Comparison of ENCODE assay signal across 8 cellular contexts in genomic region chr12:47773062-47773857, GRCh38. TPM values are rescaled to one million over a fixed set of nuclear protein-coding genes. Genes with fewer than 3 reads are reported as not detected.
A peak's percentile ranks its signal among the peaks of the same experiment; 100 is the strongest.
DNase-seq lines count a peak whose midpoint lies in the region; ATAC-seq, FAIRE-seq and TF ChIP-seq lines count a peak whose summit lies in the region.

Gene SLC48A1 (plus strand): TSS chr12:47773238. CDS start chr12:47773305, 67 bp downstream.

- H2AFZ ChIP-seq in GM12878 (ENCODE audit: control insufficient read depth, low read depth, low read length): peak within 1 kb of the TSS; percentile 85

- no peak for TF ChIP-seq EP300 in GM12878 (IDR thresholded peaks at IDR 0.05; ENCODE audit: borderline replicate concordance in 1 of 2, control insufficient read depth in 1 of 2, low read depth in 2 of 2, low read length in 2 of 2)

- no TSS peak for BruUV-seq in GM12878 (replicated peaks; lab: Mats Ljungman, UMichigan)

- H3K9ac ChIP-seq in GM12878 (ENCODE audit: control insufficient read depth, insufficient read depth, low read length): peak within 1 kb of the TSS; percentile 52; the same call in 1 of the 2 replicates

- no peak for TF ChIP-seq RAD21 in GM12878 (IDR thresholded peaks at IDR 0.05; ENCODE audit: insufficient read depth, low read depth, low read length)

- H3K36me3 ChIP-seq in GM12878 (ENCODE audit: control insufficient read depth in 2 of 2, insufficient read depth in 2 of 2, low read length in 1 of 2): no peaks in the 10 kb centered on the region

- intact Hi-C loops in GM12878 (cut with micrococcal nuclease; ENCODE audit: unreplicated experiment): loop anchor here (10.0 kb wide), 1 partner anchor 738 kb away; no protein-coding TSS in a partner anchor

- DNase-seq in GM10266 (ENCODE audit: extremely low spot score) (peak; percentile 94), T-helper 9 cell (peak; percentile 68), GM12878 (ENCODE audit: low read depth, low spot score) (no peak), skeletal muscle cell (ENCODE audit: low read depth) (no peak), NCI-H1048 (lab: John Stamatoyannopoulos, UW) (no peak)

- peak; percentile 62 for TF ChIP-seq POLR2A in GM12878 (IDR thresholded peaks at IDR 0.05; ENCODE audit: low read depth, low read length)

- H3K27ac ChIP-seq in GM12878 (ENCODE audit: control insufficient read depth, insufficient read depth): no peak within 1 kb of the TSS

- POLR2A ChIA-PET in GM12878 (lab: Charles Lee): interaction anchor here (0.9 kb wide), 1 partner anchor 32 kb away, joined by 3 read pairs; no protein-coding TSS in a partner anchor

- H3K4me1 ChIP-seq in GM12878 (ENCODE audit: control insufficient read depth, insufficient read depth, low read length): peaks cover 17% of the 10 kb centered on the region; the same call in 1 of the 2 replicates

- H3K4me3 ChIP-seq in GM12878: peak within 1 kb of the TSS; percentile 80
- peak within 1 kb of the TSS; percentile 60 for H3K4me3 ChIP-seq in iPS-11a (ENCODE audit: low read depth, low read length)
- H3K4me3 ChIP-seq in skeletal muscle cell (ENCODE audit: low read depth, low read length): peak within 1 kb of the TSS; percentile 56

- H3K79me2 ChIP-seq in GM12878 (ENCODE audit: control insufficient read depth, insufficient read depth, low read length): no peaks in the 10 kb centered on the region

- CTCF ChIA-PET in GM12878 (lab: Yijun Ruan, JAX): interaction anchor here (0.6 to 19.3 kb wide), 10 partner anchors 10 to 122 kb away, joined by 3 to 814 read pairs (median 6); partner anchors contain the start of gene RAPGEF3

- no peaks in the 10 kb centered on the region for H4K20me1 ChIP-seq in GM12878 (ENCODE audit: control insufficient read depth, insufficient read depth)

- H3K9me3 ChIP-seq in GM12878 (replicated peaks; ENCODE audit: control insufficient read depth, insufficient read depth, low read length): no peaks in the 10 kb centered on the region

- SMC1A ChIA-PET in GM12878 (lab: Charles Lee; ENCODE audit: uncharacterized antibody, unreplicated experiment): interaction anchor here (1.0 to 11.3 kb wide), 3 partner anchors 15 to 64 kb away, joined by 3 to 139 read pairs (median 7); partner anchors contain the start of gene RAPGEF3

- TF ChIP-seq CTCF in GM10266 (IDR thresholded peaks at IDR 0.05; ENCODE audit: control insufficient read depth, insufficient read depth, low read depth, missing control alignments): peak; percentile 53
- TF ChIP-seq CTCF in LNCAP (IDR thresholded peaks at IDR 0.05): peak; percentile 54
- TF ChIP-seq CTCF in GM12878 (IDR thresholded peaks at IDR 0.05 in 2 of 3, conservative IDR thresholded peaks at IDR 0.05 in 1 of 3; ENCODE audit: control insufficient read depth in 2 of 3, extremely low read depth in 1 of 3, insufficient read depth in 1 of 3, low read depth in 3 of 3, low read length in 3 of 3): peak; percentile 16 to 47 (median 24); a peak in 4 of 6 replicates

- no peak for FAIRE-seq in GM12878 (lab: Jason Lieb, UNC)

- H3K4me2 ChIP-seq in GM12878 (ENCODE audit: control insufficient read depth, insufficient read depth): peak within 1 kb of the TSS; percentile 77

- RAD21 ChIA-PET in GM12878 (lab: Charles Lee; ENCODE audit: unreplicated experiment): interaction anchor here (0.9 to 8.9 kb wide), 6 partner anchors 17 to 65 kb away, joined by 3 to 83 read pairs (median 7); partner anchors contain the start of gene RAPGEF3

- ATAC-seq in GM21825 (IDR thresholded peaks at IDR 0.05; ENCODE audit: unreplicated experiment) (peak; percentile 83), GM12878 (peak; percentile 93)

- H3K27me3 ChIP-seq in GM12878 (replicated peaks in 1 of 2; ENCODE audit: control insufficient read depth in 2 of 2, insufficient read depth in 2 of 2, low read length in 1 of 2): no peaks in the 10 kb centered on the region

- in situ Hi-C loops in GM12878 (cut with MboI): no loop called here

- 1% methylated on average over 63 of the region's 106 CpGs for WGBS in GM12878 (ENCODE audit: insufficient coverage, insufficient replicate concordance, low lambda C conversion rate, missing lambda C conversion rate)

TF ChIP-seq in GM12878, 131 proteins besides CTCF, POLR2A, EP300 and RAD21 (continues in another document):
- no peak for TF ChIP-seq NFXL1 (IDR thresholded peaks at IDR 0.05; ENCODE audit: borderline replicate concordance)
- TF ChIP-seq TBL1XR1 (IDR thresholded peaks at IDR 0.05; ENCODE audit: low read depth, low read length): no peak
- TF ChIP-seq NKRF (conservative IDR thresholded peaks at IDR 0.05): peak; percentile 66
- no peak for TF ChIP-seq NFIC (IDR thresholded peaks at IDR 0.05; ENCODE audit: low read depth, low read length)
- TF ChIP-seq E2F8 (IDR thresholded peaks at IDR 0.05; ENCODE audit: low read depth, partially characterized antibody): no peak
- TF ChIP-seq PAX8 (IDR thresholded peaks at IDR 0.05): no peak
- no peak for TF ChIP-seq NRF1 (conservative IDR thresholded peaks at IDR 0.05; ENCODE audit: low read depth, low read length)
- TF ChIP-seq TARDBP (IDR thresholded peaks at IDR 0.05; ENCODE audit: borderline replicate concordance): no peak
- TF ChIP-seq SIN3A (IDR thresholded peaks at IDR 0.05; ENCODE audit: low read depth, low read length): no peak

RNA-seq across cellular contexts. Expression of gene SLC48A1, which starts in this region (rescaled TPM):
- 2.5 and 3.7 TPM in 2 replicates for total RNA-seq in GM12878 (2013; cell fraction: nucleolus; rRNA removed)
- 1.7 and 2.4 TPM in 2 replicates for total RNA-seq in GM12878 (2014; rRNA removed)
- total RNA-seq in GM12878 (2014; rRNA removed; fragmentation: Illumina TruSeq; extraction: Trizol): 1.1 and 1.2 TPM in 2 replicates
- total RNA-seq in GM12878 (2021): 2.4 and 3.8 TPM in 2 replicates
- 0.84 TPM for polyA plus RNA-seq in GM12878 (2011; ENCODE audit: low read depth)
- 0.55 and 1.2 TPM in 2 replicates for polyA plus RNA-seq in GM12878 (2011; rRNA removed)
- 1.6 and 2.1 TPM in 2 replicates for polyA plus RNA-seq in GM12878 (2011; cell fraction: cytosol; rRNA removed)
- polyA plus RNA-seq in GM12878 (2011; cell fraction: nucleus; rRNA removed): 2.4 and 2.7 TPM in 2 replicates
- polyA plus RNA-seq in GM12878 (2012): 1.8 and 2.1 TPM in 2 replicates
- 1.6 TPM in 2 replicates for polyA plus RNA-seq in GM12878 (2014; fragmentation: Illumina TruSeq; extraction: Trizol)
- polyA plus RNA-seq in GM12878 (2014; fragmentation: Nextera tagmentation; extraction: Ambion mirVana): 1 to 10 TPM; 1.1 to 2.2 TPM
- polyA plus RNA-seq in GM12878 (2014; rRNA removed): 1.1 and 1.9 TPM in 2 replicates
- 1 to 10 TPM; 4.0 to 4.9 TPM for polyA plus RNA-seq in GM12878 (2016; fragmentation: Nextera tagmentation; extraction: Ambion mirVana)
- 1.2 and 1.8 TPM in 2 replicates for polyA minus RNA-seq in GM12878 (2011; rRNA and poly(A)+ RNA removed)
- polyA minus RNA-seq in GM12878 (2011; cell fraction: cytosol; rRNA and poly(A)+ RNA removed): 0.67 and 0.94 TPM in 2 replicates
- 0.38 and 1.9 TPM in 2 replicates for polyA minus RNA-seq in GM12878 (2011; cell fraction: nucleus; rRNA and poly(A)+ RNA removed)

Comparison
In these comparisons a context has a peak if more than half of its experiments do, and no peak if none do; other contexts are left out.
1. DNase-seq: peak in GM10266 (single experiment) and T-helper 9 cell (single experiment); none in GM12878 (single experiment), skeletal muscle cell (single experiment) and NCI-H1048 (single experiment).
2. Peak in every context shown above with its lines, with median percentiles within 50 percentile points of each other: CTCF ChIP-seq and H3K4me3 ChIP-seq.